ENCODE assay signal across 8 cellular contexts in genomic region chr2:144510206-144510991, GRCh38. TPM values are rescaled to one million over a fixed set of nuclear protein-coding genes. Genes with fewer than 3 reads are reported as not detected.
DNase-seq lines count a peak whose midpoint lies in the region; ATAC-seq and TF ChIP-seq lines count a peak whose summit lies in the region.

No MANE protein-coding gene starts in this region.

- H3K4me1 ChIP-seq in right cardiac atrium (ENCODE audit: control insufficient read depth, insufficient read depth, low read length) (peaks cover 5% of the 10 kb centered on the region), skeletal muscle tissue (ENCODE audit: control insufficient read depth in 3 of 3, insufficient read depth in 3 of 3, low read length in 3 of 3) (peaks cover 18 to 56% (median 51%) of the 10 kb centered on the region in 3 donors)

- no peak overlapping the region for H3K27ac ChIP-seq in CD4-positive, alpha-beta T cell (ENCODE audit: low read depth, low read length)
- H3K27ac ChIP-seq in right cardiac atrium (ENCODE audit: low read length) (peak overlapping the region; percentile 100), skeletal muscle tissue (ENCODE audit: low read depth, low read length) (peak overlapping the region; percentile 96)

- peak overlapping the region; percentile 64 for H3K4me3 Mint-ChIP-seq in CD4-positive, alpha-beta T cell
- H3K4me3 Mint-ChIP-seq in activated T-helper 1 cell treated with anti-CD3 and anti-CD28 coated beads, Interleukin-12 subunit alpha, Interleukin-12 subunit beta, Interleukin-2, Interleukin-4 antibody, amounts not matched to agents 30 ng/mL and 10 ng/mL and 1 ng/mL, durations not matched to agents 14 hours and 24 hours and 36 hours, result peak overlapping the region; percentile 24

- DNase-seq in CD4-positive, alpha-beta T cell, result no peak
- DNase-seq in activated T-helper 1 cell treated with anti-CD3 and anti-CD28 coated beads, Interleukin-12 subunit alpha, Interleukin-12 subunit beta, Interleukin-2, Interleukin-4 antibody, amounts not matched to agents 30 ng/mL and 10 ng/mL and 1 ng/mL, durations not matched to agents 14 hours and 24 hours and 36 hours (ENCODE audit: low spot score), result no peak
- DNase-seq in right cardiac atrium, result peak in 2 of 3 donors; percentile 62 to 66
- no peak for DNase-seq in NCI-H69 (lab: John Stamatoyannopoulos, UW)
- no peak for DNase-seq in activated CD4-positive, alpha-beta T cell treated with anti-CD3 and anti-CD28 coated beads for 1 hour

- peak overlapping the region; percentile 75 to 92 (median 87) for H3K9ac ChIP-seq in skeletal muscle tissue (ENCODE audit: low read depth in 1 of 3, low read length in 3 of 3)

- peaks cover 30% of the 10 kb centered on the region for H3K27me3 ChIP-seq in CD4-positive, alpha-beta T cell (ENCODE audit: control insufficient read depth, insufficient read depth, low read length)
- no peaks in the 10 kb centered on the region for H3K27me3 ChIP-seq in right cardiac atrium (ENCODE audit: control insufficient read depth, insufficient read depth)
- H3K27me3 ChIP-seq in skeletal muscle tissue (ENCODE audit: control insufficient read depth in 3 of 3, insufficient read depth in 3 of 3, low read length in 3 of 3), result no peaks in the 10 kb centered on the region

- peak overlapping the region; percentile 65 for H3K27ac Mint-ChIP-seq in CD4-positive, alpha-beta T cell
- peak overlapping the region; percentile 24 for H3K27ac Mint-ChIP-seq in activated T-helper 1 cell treated with anti-CD3 and anti-CD28 coated beads, Interleukin-12 subunit alpha, Interleukin-12 subunit beta, Interleukin-2, Interleukin-4 antibody, amounts not matched to agents 30 ng/mL and 10 ng/mL and 1 ng/mL, durations not matched to agents 14 hours and 24 hours and 36 hours

- POLR2A ChIA-PET in CD4-positive, alpha-beta T cell (lab: Charles Lee), result no interaction called here

- no peak for TF ChIP-seq CTCF in CD4-positive, alpha-beta T cell (IDR thresholded peaks at IDR 0.05)

- intact Hi-C loops in CD4-positive, alpha-beta T cell (cut with DNase I, micrococcal nuclease), result loop anchor here (10.0 kb wide), 2 partner anchors 176 to 326 kb away; a partner anchor contains a TSS
- intact Hi-C loops in activated T-helper 1 cell treated with anti-CD3 and anti-CD28 coated beads, Interleukin-12 subunit alpha, Interleukin-12 subunit beta, Interleukin-2, Interleukin-4 antibody, amounts not matched to agents 30 ng/mL and 10 ng/mL and 1 ng/mL, durations not matched to agents 14 hours and 24 hours and 36 hours (cut with micrococcal nuclease), result no loop called here
- intact Hi-C loops in right cardiac atrium (cut with DNase I), result loop anchor here (10.0 kb wide), 5 partner anchors 46 to 374 kb away; a partner anchor contains a TSS

- no peaks in the 10 kb centered on the region for H3K9me3 Mint-ChIP-seq in CD4-positive, alpha-beta T cell
- H3K9me3 Mint-ChIP-seq in activated T-helper 1 cell treated with anti-CD3 and anti-CD28 coated beads, Interleukin-12 subunit alpha, Interleukin-12 subunit beta, Interleukin-2, Interleukin-4 antibody, amounts not matched to agents 30 ng/mL and 10 ng/mL and 1 ng/mL, durations not matched to agents 14 hours and 24 hours and 36 hours, result no peaks in the 10 kb centered on the region

- H3K4me3 ChIP-seq in right cardiac atrium (ENCODE audit: low read length) (peak overlapping the region; percentile 66), skeletal muscle tissue (ENCODE audit: low read length in 3 of 3) (peak overlapping the region; percentile 46 to 77 (median 62))

- H3K27me3 Mint-ChIP-seq in CD4-positive, alpha-beta T cell, result peaks cover 68% of the 10 kb centered on the region
- H3K27me3 Mint-ChIP-seq in activated T-helper 1 cell treated with anti-CD3 and anti-CD28 coated beads, Interleukin-12 subunit alpha, Interleukin-12 subunit beta, Interleukin-2, Interleukin-4 antibody, amounts not matched to agents 30 ng/mL and 10 ng/mL and 1 ng/mL, durations not matched to agents 14 hours and 24 hours and 36 hours (ENCODE audit: insufficient read depth), result peaks cover 40% of the 10 kb centered on the region

- WGBS in right cardiac atrium, result 26% methylated on average over 15 of the region's 15 CpGs

- H3K36me3 ChIP-seq in skeletal muscle tissue (ENCODE audit: control insufficient read depth in 3 of 3, insufficient read depth in 3 of 3, low read length in 3 of 3), result no peaks in the 10 kb centered on the region

- H3K4me1 Mint-ChIP-seq in CD4-positive, alpha-beta T cell (ENCODE audit: low read depth), result peaks cover 3% of the 10 kb centered on the region
- H3K4me1 Mint-ChIP-seq in activated T-helper 1 cell treated with anti-CD3 and anti-CD28 coated beads, Interleukin-12 subunit alpha, Interleukin-12 subunit beta, Interleukin-2, Interleukin-4 antibody, amounts not matched to agents 30 ng/mL and 10 ng/mL and 1 ng/mL, durations not matched to agents 14 hours and 24 hours and 36 hours (ENCODE audit: low read depth), result peaks cover 59% of the 10 kb centered on the region

- no peaks in the 10 kb centered on the region for H3K9me3 ChIP-seq in CD4-positive, alpha-beta T cell (ENCODE audit: control insufficient read depth, low read length)
- H3K9me3 ChIP-seq in right cardiac atrium (ENCODE audit: control insufficient read depth, low read length) (no peaks in the 10 kb centered on the region), skeletal muscle tissue (ENCODE audit: control insufficient read depth in 3 of 3, low read length in 3 of 3) (no peaks in the 10 kb centered on the region)

- H3K36me3 Mint-ChIP-seq in CD4-positive, alpha-beta T cell (ENCODE audit: low read depth), result no peaks in the 10 kb centered on the region
- H3K36me3 Mint-ChIP-seq in activated T-helper 1 cell treated with anti-CD3 and anti-CD28 coated beads, Interleukin-12 subunit alpha, Interleukin-12 subunit beta, Interleukin-2, Interleukin-4 antibody, amounts not matched to agents 30 ng/mL and 10 ng/mL and 1 ng/mL, durations not matched to agents 14 hours and 24 hours and 36 hours (ENCODE audit: low read depth), result no peaks in the 10 kb centered on the region

- CTCF ChIA-PET in CD4-positive, alpha-beta T cell (lab: Charles Lee), result interaction anchor here (0.8 kb wide), 1 partner anchor 21 kb away, joined by 3 read pairs; no protein-coding TSS in a partner anchor

- peak; percentile 68 for ATAC-seq in CD4-positive, alpha-beta T cell (ENCODE audit: poor library complexity)
- ATAC-seq in GM19395 (IDR thresholded peaks at IDR 0.05; ENCODE audit: unreplicated experiment) (peak; percentile 72), HG03457 (IDR thresholded peaks at IDR 0.05; ENCODE audit: unreplicated experiment) (peak; percentile 59), right cardiac atrium (peak; percentile 83 to 87)

RNA-seq across cellular contexts. Expression of gene ZEB2, which starts 9.5 kb away (rescaled TPM):
- total RNA-seq in CD4-positive, alpha-beta T cell, result 10 to 100 TPM; 12.3 to 13.4 TPM
- total RNA-seq in activated T-helper 1 cell treated with anti-CD3 and anti-CD28 coated beads, Interleukin-12 subunit alpha, Interleukin-12 subunit beta, Interleukin-2, Interleukin-4 antibody, amounts not matched to agents 30 ng/mL and 10 ng/mL and 1 ng/mL, durations not matched to agents 14 hours and 24 hours and 36 hours, result 25.1 and 27.8 TPM in 2 replicates
- 100 to 1,000 TPM; 132 to 147 (median 141) TPM for total RNA-seq in right cardiac atrium
- polyA plus RNA-seq in right cardiac atrium, result 40.2 TPM
- total RNA-seq in skeletal muscle tissue, result 108 TPM

Comparison
In these comparisons a context has a peak if more than half of its experiments do, and no peak if none do; other contexts are left out.
1. DNase-seq: peak in right cardiac atrium (2 of 3); none in CD4-positive, alpha-beta T cell (0 of 10), activated T-helper 1 cell treated with anti-CD3 and anti-CD28 coated beads, Interleukin-12 subunit alpha, Interleukin-12 subunit beta, Interleukin-2, Interleukin-4 antibody, amounts not matched to agents 30 ng/mL and 10 ng/mL and 1 ng/mL, durations not matched to agents 14 hours and 24 hours and 36 hours (single experiment), NCI-H69 (single experiment) and activated CD4-positive, alpha-beta T cell treated with anti-CD3 and anti-CD28 coated beads for 1 hour (single experiment).
2. Peak in every context shown above with its lines, with median percentiles within 50 percentile points of each other: ATAC-seq.